Comparison of ENCODE assay signal across 16 cellular contexts in genomic region chr2:45825001-45825651, GRCh38.
DNase-seq lines count a peak whose midpoint lies in the region; ATAC-seq and TF ChIP-seq lines count a peak whose summit lies in the region.
"Had no signal": no experiment of that assay in that cellular context is flagged by ENCODE, and none has a peak within 500 bp of the region (broad histone marks: within the 10 kb centered on the region; RNA-seq: fewer than 3 reads in every experiment).

No MANE protein-coding gene starts in this region.

- H2AFZ ChIP-seq in DND-41 (ENCODE audit: low read depth, low read length) (no peak overlapping the region), GM23338 (no peak overlapping the region)

- H3K4me3 ChIP-seq in DND-41 (ENCODE audit: low read depth in 1 of 2, low read length in 2 of 2) (no peak overlapping the region), GM23338 (no peak overlapping the region), lung (no peak overlapping the region)
- H3K4me3 ChIP-seq: coronary artery, esophagus squamous epithelium, mucosa of descending colon, SK-N-MC had no signal

- H3K27ac ChIP-seq in DND-41 (ENCODE audit: low read length) (peak overlapping the region; percentile 39), GM23338 (ENCODE audit: low read depth) (no peak overlapping the region), lung (ENCODE audit: low read depth in 1 of 2, low read length in 1 of 2) (peak overlapping the region; percentile 13 to 53)
- H3K27ac ChIP-seq: SK-N-MC had no signal

- H3K4me1 Mint-ChIP-seq in GM23338 (peaks cover 13% of the 10 kb centered on the region), activated B cell treated with CpG ODN at 0.5 μM for 24 hours (peaks cover 57% of the 10 kb centered on the region)

- H3K9ac ChIP-seq in DND-41 (ENCODE audit: low read depth, low read length): no peak overlapping the region

- H3K4me3 Mint-ChIP-seq in GM23338: no peak overlapping the region
- H3K4me3 Mint-ChIP-seq in activated B cell treated with CpG ODN at 0.5 μM for 24 hours: no peak overlapping the region
- H3K4me3 Mint-ChIP-seq: stimulated activated naive CD8-positive, alpha-beta T cell treated with anti-CD3 and anti-CD28 coated beads, Interleukin-15, Interleukin-2, amounts not matched to agents 100 ng/mL and 50 ng/mL, for 24 hours had no signal

- H3K27me3 ChIP-seq in DND-41 (ENCODE audit: insufficient read depth, low read length, poor library complexity): no peaks in the 10 kb centered on the region
- no peaks in the 10 kb centered on the region for H3K27me3 ChIP-seq in GM23338 (ENCODE audit: insufficient read depth)
- H3K27me3 ChIP-seq in lung (ENCODE audit: control insufficient read depth, insufficient read depth): no peaks in the 10 kb centered on the region
- H3K27me3 ChIP-seq: esophagus squamous epithelium had no signal

- H3K9me3 Mint-ChIP-seq in GM23338 (peaks cover 7% of the 10 kb centered on the region), activated B cell treated with CpG ODN at 0.5 μM for 24 hours (peaks cover 2% of the 10 kb centered on the region)
- H3K9me3 Mint-ChIP-seq: stimulated activated naive CD8-positive, alpha-beta T cell treated with anti-CD3 and anti-CD28 coated beads, Interleukin-15, Interleukin-2, amounts not matched to agents 100 ng/mL and 50 ng/mL, for 24 hours had no signal

- peak; percentile 34 for TF ChIP-seq CTCF in DND-41 (IDR thresholded peaks at IDR 0.05; ENCODE audit: borderline replicate concordance, extremely low read depth, low read length, poor library complexity, severe bottlenecking)
- TF ChIP-seq CTCF in GM23338 (conservative IDR thresholded peaks at IDR 0.05; ENCODE audit: low read depth in 2 of 2): peak; percentile 28 to 40; a peak in 3 of 4 replicates
- no peak for TF ChIP-seq CTCF in activated B cell treated with CpG ODN at 0.5 μM for 24 hours (IDR thresholded peaks at IDR 0.05)
- TF ChIP-seq CTCF in lung (IDR thresholded peaks at IDR 0.05; ENCODE audit: control extremely low read depth, extremely low read depth): no peak

- H3K9me2 ChIP-seq in GM23338 (ENCODE audit: insufficient read depth): peaks cover 9% of the 10 kb centered on the region; the same call in 1 of the 2 replicates

- H3K36me3 ChIP-seq in DND-41 (ENCODE audit: insufficient read depth, low read length): no peaks in the 10 kb centered on the region
- no peaks in the 10 kb centered on the region for H3K36me3 ChIP-seq in GM23338 (ENCODE audit: insufficient read depth)
- H3K36me3 ChIP-seq in lung (ENCODE audit: control insufficient read depth in 2 of 2, insufficient read depth in 2 of 2, low read length in 2 of 2): no peaks in the 10 kb centered on the region
- H3K36me3 ChIP-seq: esophagus squamous epithelium had no signal

- H3K36me3 Mint-ChIP-seq in GM23338 (ENCODE audit: low read depth) (no peaks in the 10 kb centered on the region; the same call in 2 of the 3 replicates), activated B cell treated with CpG ODN at 0.5 μM for 24 hours (ENCODE audit: low read depth) (no peaks in the 10 kb centered on the region)

- 60 to 82% methylated on average over 6 of the region's 6 CpGs for WGBS in lung, 2 donors

- peaks cover 32% of the 10 kb centered on the region for H3K4me1 ChIP-seq in DND-41 (ENCODE audit: insufficient read depth, low read length)
- no peaks in the 10 kb centered on the region for H3K4me1 ChIP-seq in GM23338 (ENCODE audit: insufficient read depth)
- peaks cover 27 to 33% of the 10 kb centered on the region in 2 donors for H3K4me1 ChIP-seq in lung (ENCODE audit: control insufficient read depth in 2 of 2, insufficient read depth in 2 of 2, low read length in 2 of 2)

- H3K27ac Mint-ChIP-seq in GM23338 (no peak overlapping the region), activated B cell treated with CpG ODN at 0.5 μM for 24 hours (peak overlapping the region; percentile 43)
- H3K27ac Mint-ChIP-seq: stimulated activated naive CD8-positive, alpha-beta T cell treated with anti-CD3 and anti-CD28 coated beads, Interleukin-15, Interleukin-2, amounts not matched to agents 100 ng/mL and 50 ng/mL, for 24 hours had no signal

- no peak overlapping the region for H3K4me2 ChIP-seq in DND-41 (ENCODE audit: insufficient read depth, low read length)
- H3K4me2 ChIP-seq in GM23338: no peak overlapping the region

- intact Hi-C loops in activated B cell treated with CpG ODN at 0.5 μM for 24 hours (cut with micrococcal nuclease): no loop called here

- no peaks in the 10 kb centered on the region; the same call in 1 of the 2 replicates for H3K79me2 ChIP-seq in DND-41 (ENCODE audit: insufficient read depth, low read length)
- H3K79me2 ChIP-seq in GM23338 (replicated peaks; ENCODE audit: insufficient read depth): no peaks in the 10 kb centered on the region

- CTCF ChIA-PET in activated B cell treated with CpG ODN at 0.5 μM for 24 hours (lab: Charles Lee): interaction anchor here (0.7 to 1.4 kb wide), 5 partner anchors 11 to 111 kb away, joined by 3 to 4 read pairs (median 3); no protein-coding TSS in a partner anchor

- DNase-seq in DND-41: peak; percentile 27
- peak; percentile 42 for DNase-seq in GM23338 (ENCODE audit: low spot score)
- no peak for DNase-seq in activated B cell treated with CpG ODN at 0.5 μM for 24 hours
- DNase-seq in lung (ENCODE audit: low spot score): no peak
- DNase-seq in HPDE6-E6E7 (ENCODE audit: extremely low spot score): no peak
- DNase-seq in T1000 (lab: John Stamatoyannopoulos, UW): no peak
- no peak for DNase-seq in superior temporal gyrus (ENCODE audit: extremely low spot score)
- DNase-seq: activated CD4-positive, CD25-positive, alpha-beta regulatory T cell; activated CD8-positive, alpha-beta memory T cell treated with anti-CD3 and anti-CD28 coated beads, Interleukin-2, amount 50 U/mL, for 4 hours; esophagus squamous epithelium; mucosa of descending colon; NCI-H187 had no signal

- H3K27me3 Mint-ChIP-seq in GM23338 (ENCODE audit: insufficient read depth, low read depth, poor library complexity) (peaks cover 5% of the 10 kb centered on the region), activated B cell treated with CpG ODN at 0.5 μM for 24 hours (no peaks in the 10 kb centered on the region)
- H3K27me3 Mint-ChIP-seq: stimulated activated naive CD8-positive, alpha-beta T cell treated with anti-CD3 and anti-CD28 coated beads, Interleukin-15, Interleukin-2, amounts not matched to agents 100 ng/mL and 50 ng/mL, for 24 hours had no signal

- no peaks in the 10 kb centered on the region for H3F3A ChIP-seq in GM23338 (replicated peaks; ENCODE audit: low read depth)

- peaks cover 5% of the 10 kb centered on the region for H3K9me3 ChIP-seq in DND-41 (ENCODE audit: insufficient read depth, low read length, severe bottlenecking)
- no peaks in the 10 kb centered on the region for H3K9me3 ChIP-seq in lung (ENCODE audit: control insufficient read depth in 2 of 2, insufficient read depth in 1 of 2, low read length in 1 of 2)

- ATAC-seq in DND-41 (ENCODE audit: insufficient read depth, low read depth) (peak; percentile 73), GM23338 (peak; percentile 80), activated B cell treated with CpG ODN at 0.5 μM for 24 hours (ENCODE audit: low read depth) (no peak), lung (ENCODE audit: insufficient read depth, low FRiP score) (no peak), HG02678 (IDR thresholded peaks at IDR 0.05; ENCODE audit: unreplicated experiment) (no peak)
- ATAC-seq: mucosa of descending colon had no signal

- no peaks in the 10 kb centered on the region for H4K20me1 ChIP-seq in DND-41 (ENCODE audit: insufficient read depth, low read length)
- no peaks in the 10 kb centered on the region for H4K20me1 ChIP-seq in GM23338 (replicated peaks; ENCODE audit: insufficient read depth)

- POLR2A ChIA-PET in activated B cell treated with CpG ODN at 0.5 μM for 24 hours (lab: Charles Lee): no interaction called here

TF ChIP-seq in GM23338, 12 proteins besides CTCF, POLR2A, EP300 and RAD21 (continues in another document):
- TF ChIP-seq ZNF331 (CRISPR knock-in tag; IDR thresholded peaks at IDR 0.05; ENCODE audit: low read depth) (no peak), POLR2AphosphoS5 (IDR thresholded peaks at IDR 0.05; ENCODE audit: low read depth) (no peak), ZNF114 (CRISPR knock-in tag; IDR thresholded peaks at IDR 0.05) (no peak), CREB1 (CRISPR knock-in tag; IDR thresholded peaks at IDR 0.05; ENCODE audit: low read depth) (no peak), JUNB (IDR thresholded peaks at IDR 0.05; ENCODE audit: unreplicated experiment) (no peak)

Comparison
In these comparisons a context has a peak if more than half of its experiments do, and no peak if none do; other contexts are left out.
1. ATAC-seq: peak in DND-41 (single experiment) and GM23338 (single experiment); none in activated B cell treated with CpG ODN at 0.5 μM for 24 hours (single experiment), lung (single experiment) and HG02678 (single experiment).
2. DNase-seq: peak in DND-41 (single experiment) and GM23338 (single experiment); none in activated B cell treated with CpG ODN at 0.5 μM for 24 hours (single experiment), lung (single experiment), HPDE6-E6E7 (single experiment), T1000 (single experiment) and superior temporal gyrus (single experiment).
3. CTCF ChIP-seq: peak in DND-41 (single experiment) and GM23338 (2 of 2); none in activated B cell treated with CpG ODN at 0.5 μM for 24 hours (single experiment) and lung (single experiment).